Comparison of ENCODE assay signal across 9 cellular contexts in the genomic region with DNA sequence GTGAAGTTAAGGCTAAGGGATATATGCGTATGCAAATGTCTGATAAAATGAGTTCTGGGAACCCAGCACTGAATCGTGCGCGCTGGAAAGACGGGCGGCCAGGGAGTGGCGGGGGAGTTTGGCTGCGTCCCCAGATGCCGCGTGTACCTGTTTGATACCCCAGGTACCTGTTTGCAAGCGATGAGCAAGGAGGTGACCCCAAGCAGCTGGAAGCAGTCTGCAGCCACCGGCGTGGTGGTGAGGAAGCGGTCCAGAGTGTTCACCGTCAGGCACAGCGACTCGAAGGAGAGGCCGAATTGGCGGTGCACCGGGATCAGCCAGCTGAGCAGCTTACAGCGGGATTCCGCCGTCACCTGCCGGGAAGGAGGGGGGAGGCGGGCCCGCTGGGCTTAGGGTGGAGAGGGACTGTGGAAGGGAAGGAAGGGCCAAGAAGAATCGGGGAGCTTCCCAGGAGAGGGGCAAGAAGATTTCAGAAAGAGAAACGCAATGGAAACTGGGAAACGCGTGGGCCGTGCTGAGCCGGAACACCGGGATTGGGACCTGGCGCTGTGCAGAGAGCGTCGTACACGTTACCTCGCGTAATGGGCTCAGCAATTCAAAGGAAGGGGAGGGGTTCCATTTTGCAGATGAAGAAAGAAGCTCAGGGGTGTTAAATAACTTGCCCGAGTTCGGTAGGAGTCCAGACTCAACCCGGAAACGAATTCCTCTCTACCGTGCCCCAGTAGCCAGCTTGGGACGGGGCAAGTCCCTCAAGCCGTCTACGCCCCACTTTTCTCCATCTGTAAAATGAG. TPM values are rescaled to one million over a fixed set of nuclear protein-coding genes. Genes with fewer than 3 reads are reported as not detected.
A peak's percentile ranks its signal among the peaks of the same experiment; 100 is the strongest.
DNase-seq lines count a peak whose midpoint lies in the region; ATAC-seq and TF ChIP-seq lines count a peak whose summit lies in the region.
"Had no signal": no experiment of that assay in that cellular context is flagged by ENCODE, and none has a peak within 500 bp of the region (broad histone marks: within the 10 kb centered on the region; RNA-seq: fewer than 3 reads in every experiment).

No MANE protein-coding gene starts in this region.

- intact Hi-C loops in Caco-2 (cut with micrococcal nuclease; ENCODE audit: unreplicated experiment) = loop anchor here (1.0 to 5.0 kb wide), 2 partner anchors 40 to 60 kb away; no protein-coding TSS in a partner anchor
- intact Hi-C loops in mucosa of descending colon (cut with DNase I, micrococcal nuclease) = no loop called here
- intact Hi-C loops in uterus (cut with DNase I; ENCODE audit: low total_unique reads) = no loop called here

- peak overlapping the region; percentile 25 to 31 for H3K9ac ChIP-seq in duodenal mucosa (ENCODE audit: low read depth in 1 of 2, low read length in 2 of 2)

- peaks cover 7% of the 10 kb centered on the region for H3K36me3 Mint-ChIP-seq in Caco-2 (ENCODE audit: insufficient read depth, unreplicated experiment)

- BruUV-seq in Caco-2 (replicated peaks; lab: Mats Ljungman, UMichigan) = TSS peak; percentile 32

- H3K27me3 ChIP-seq in Caco-2 (replicated peaks; ENCODE audit: control insufficient read depth, insufficient read depth, low read length) (peaks cover 4% of the 10 kb centered on the region), H7 (ENCODE audit: control insufficient read depth, insufficient read depth, low read length) (peaks cover 90% of the 10 kb centered on the region), Peyer's patch (peaks cover 0 to 44% of the 10 kb centered on the region in 2 donors), duodenal mucosa (ENCODE audit: control insufficient read depth in 1 of 2, insufficient read depth in 2 of 2, low read length in 2 of 2) (peaks cover 60 to 66% of the 10 kb centered on the region in 2 donors), uterus (peaks cover 13 to 61% of the 10 kb centered on the region in 2 donors)

- ATAC-seq in mucosa of descending colon (peak; percentile 34), GM19452 (IDR thresholded peaks at IDR 0.05; ENCODE audit: unreplicated experiment) (no peak)

- TF ChIP-seq CTCF in Caco-2 (IDR thresholded peaks at IDR 0.05; ENCODE audit: insufficient read depth in 1 of 2, low read depth in 1 of 2, low read length in 1 of 2, severe bottlenecking in 1 of 2, unreplicated experiment in 1 of 2) (no peak), Peyer's patch (IDR thresholded peaks at IDR 0.05) (no peak), mucosa of descending colon (IDR thresholded peaks at IDR 0.05) (no peak), uterus (IDR thresholded peaks at IDR 0.05) (no peak)

- peaks cover 7% of the 10 kb centered on the region for H3K4me1 ChIP-seq in Caco-2
- peaks cover 3 to 46% (median 23%) of the 10 kb centered on the region in 4 donors for H3K4me1 ChIP-seq in Peyer's patch
- H3K4me1 ChIP-seq in duodenal mucosa (ENCODE audit: control insufficient read depth in 1 of 2, insufficient read depth in 2 of 2, low read length in 2 of 2) = peaks cover 19 to 42% of the 10 kb centered on the region in 2 donors
- H3K4me1 ChIP-seq in mucosa of descending colon (ENCODE audit: low read depth) = peaks cover 42% of the 10 kb centered on the region
- H3K4me1 ChIP-seq in uterus = peaks cover 0 to 35% of the 10 kb centered on the region in 2 donors

- H3K9me3 ChIP-seq in Caco-2 (no peaks in the 10 kb centered on the region), Peyer's patch (no peaks in the 10 kb centered on the region), duodenal mucosa (ENCODE audit: control insufficient read depth in 1 of 2, low read length in 2 of 2) (no peaks in the 10 kb centered on the region), mucosa of descending colon (no peaks in the 10 kb centered on the region), uterus (no peaks in the 10 kb centered on the region)

- H3K4me3 ChIP-seq in Caco-2 (ENCODE audit: low read depth, low read length) = peak overlapping the region; percentile 57
- H3K4me3 ChIP-seq in H7 (ENCODE audit: insufficient read depth, low read depth, low read length) = peak overlapping the region; percentile 45
- peak overlapping the region; percentile 27 to 63 (median 62) for H3K4me3 ChIP-seq in Peyer's patch
- H3K4me3 ChIP-seq in duodenal mucosa (ENCODE audit: low read depth in 1 of 2, low read length in 2 of 2) = peak overlapping the region; percentile 71 to 77
- no peak overlapping the region for H3K4me3 ChIP-seq in mucosa of descending colon
- H3K4me3 ChIP-seq in uterus = peak overlapping the region; percentile 12 to 55

- POLR2A ChIA-PET in Caco-2 (lab: Charles Lee) = no interaction called here

- H3K36me3 ChIP-seq in Caco-2 (ENCODE audit: control insufficient read depth, insufficient read depth, low read length) = no peaks in the 10 kb centered on the region
- no peaks in the 10 kb centered on the region for H3K36me3 ChIP-seq in H7 (replicated peaks; ENCODE audit: control insufficient read depth, insufficient read depth, low read length)
- H3K36me3 ChIP-seq in Peyer's patch = no peaks in the 10 kb centered on the region
- H3K36me3 ChIP-seq in duodenal mucosa (ENCODE audit: control insufficient read depth in 1 of 2, insufficient read depth in 2 of 2, low read length in 2 of 2) = no peaks in the 10 kb centered on the region
- H3K36me3 ChIP-seq in mucosa of descending colon (ENCODE audit: low read depth) = no peaks in the 10 kb centered on the region
- no peaks in the 10 kb centered on the region for H3K36me3 ChIP-seq in uterus

- TF ChIP-seq POLR2A in Peyer's patch (IDR thresholded peaks at IDR 0.05) = no peak
- no peak for TF ChIP-seq POLR2A in uterus (IDR thresholded peaks at IDR 0.05)

- CTCF ChIA-PET in Caco-2 (lab: Charles Lee) = interaction anchor here (0.8 to 0.9 kb wide), 2 partner anchors 45 to 56 kb away, joined by 3 read pairs; no protein-coding TSS in a partner anchor

- H3K4me1 Mint-ChIP-seq in Caco-2 (ENCODE audit: low read depth, unreplicated experiment) = peaks cover 10% of the 10 kb centered on the region

- peak overlapping the region; percentile 90 for H3K4me3 Mint-ChIP-seq in Caco-2 (ENCODE audit: unreplicated experiment)

- H3K9me3 Mint-ChIP-seq in Caco-2 (ENCODE audit: unreplicated experiment) = no peaks in the 10 kb centered on the region

- no peaks in the 10 kb centered on the region for H3K27me3 Mint-ChIP-seq in Caco-2 (ENCODE audit: insufficient read depth, unreplicated experiment)

- DNase-seq in Caco-2 (peak; percentile 54 to 62), H7 (peak; percentile 84), Peyer's patch (peak in 2 of 3 donors; percentile 53 to 63), mucosa of descending colon (peak; percentile 24 to 64 (median 56)), uterus (no peak)
- DNase-seq in stimulated activated CD4-positive, alpha-beta T cell treated with anti-CD3 and anti-CD28 coated beads, Interleukin-4, amount 100 ng/mL, for 24 hours = no peak

- H3K27ac ChIP-seq in Peyer's patch (peak overlapping the region in 1 of 4 donors; percentile 27), duodenal mucosa (ENCODE audit: low read depth, low read length) (no peak overlapping the region), uterus (no peak overlapping the region)

- H3K27ac Mint-ChIP-seq in Caco-2 (ENCODE audit: unreplicated experiment) = peak overlapping the region; percentile 53

RNA-seq across cellular contexts. Expression of a gene that starts 1.0 kb away (rescaled TPM):
- total RNA-seq in Caco-2 (2022) (3.1 and 3.9 TPM in 2 replicates), Peyer's patch (1 to 10 TPM in 2 of 4 donors, under 1 TPM in 1, not detected in 1; 0.95 to 3.1 (median 2.5) TPM), mucosa of descending colon (1 to 10 TPM in 1 of 3 donors, under 1 TPM in 2; 0.28 to 1.8 (median 0.29) TPM), uterus (under 1 TPM in 2 of 4 donors, not detected in 2; 0.48 to 0.67 TPM)
- 0.35 TPM in 1 of 2 replicates, not detected in the other for total RNA-seq in H7 (2014; rRNA removed; shearing (Covaris generic))
- total RNA-seq: T-helper 2 cell treated with Interferon-gamma antibody and Interleukin-4, amounts not matched to agents 100 ng/mL and 5 ng/mL, for 36 hours had no signal

RNA-seq across cellular contexts. Expression of a gene that starts 5.3 kb away (rescaled TPM):
- total RNA-seq in Caco-2 (2022) = 1.9 and 2.0 TPM in 2 replicates
- not detected in 2 replicates for total RNA-seq in H7 (2014; rRNA removed; shearing (Covaris generic))
- not detected for total RNA-seq in Peyer's patch
- under 1 TPM in 1 of 3 donors, not detected in 2; 0.14 TPM for total RNA-seq in mucosa of descending colon
- under 1 TPM in 1 of 4 donors, not detected in 3; 0.14 TPM for total RNA-seq in uterus
- total RNA-seq: T-helper 2 cell treated with Interferon-gamma antibody and Interleukin-4, amounts not matched to agents 100 ng/mL and 5 ng/mL, for 36 hours had no signal

RNA-seq across cellular contexts. Expression of a gene that starts 59.4 kb away (rescaled TPM):
- total RNA-seq in Caco-2 (2022) (not detected in 2 replicates), Peyer's patch (not detected), mucosa of descending colon (not detected), uterus (under 1 TPM in 1 of 4 donors, not detected in 3; 0.35 TPM)
- total RNA-seq in H7 (2014; rRNA removed; shearing (Covaris generic)) = not detected in 2 replicates

Comparison
In these comparisons a context has a peak if more than half of its experiments do, and no peak if none do; other contexts are left out.
1. DNase-seq: peak in Caco-2 (2 of 2), H7 (single experiment), Peyer's patch (2 of 3) and mucosa of descending colon (3 of 3); none in uterus (0 of 2) and stimulated activated CD4-positive, alpha-beta T cell treated with anti-CD3 and anti-CD28 coated beads, Interleukin-4, amount 100 ng/mL, for 24 hours (single experiment).